8 cellular contexts compared by ENCODE assay signal in the genomic region with DNA sequence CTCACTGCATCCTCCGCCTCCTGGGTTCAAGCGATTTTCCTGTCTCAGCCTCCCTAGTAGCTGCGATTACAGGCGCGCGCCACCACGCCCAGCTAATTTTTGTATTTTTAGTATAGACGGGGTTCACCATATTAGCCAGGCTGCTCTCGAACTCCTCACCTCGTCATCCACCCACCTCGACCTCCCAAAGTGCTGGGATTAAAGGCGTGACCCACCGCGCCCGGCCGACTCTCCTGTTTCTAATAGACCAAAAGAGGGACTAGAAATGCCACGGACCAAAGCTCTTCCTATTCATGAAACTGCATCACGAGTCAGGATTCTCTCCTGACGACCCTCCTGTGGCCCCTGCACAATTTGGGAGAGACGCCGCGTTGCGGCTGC. TPM values are rescaled to one million over a fixed set of nuclear protein-coding genes. Genes with fewer than 3 reads are reported as not detected.
DNase-seq lines count a peak whose midpoint lies in the region; ATAC-seq and TF ChIP-seq lines count a peak whose summit lies in the region.

No MANE protein-coding gene starts in this region.

- peak overlapping the region; percentile 97 for H3K4me3 Mint-ChIP-seq in T-helper 17 cell

- H3K4me2 ChIP-seq in skeletal muscle satellite cell (ENCODE audit: low read length): peak overlapping the region; percentile 96

- no peaks in the 10 kb centered on the region for H3K27me3 ChIP-seq in gastroesophageal sphincter
- no peaks in the 10 kb centered on the region for H3K27me3 ChIP-seq in skeletal muscle satellite cell (ENCODE audit: control insufficient read depth, insufficient read depth, low read length)

- H3K36me3 ChIP-seq in gastroesophageal sphincter (peaks cover 0 to 10% of the 10 kb centered on the region in 2 donors), skeletal muscle satellite cell (ENCODE audit: insufficient read depth, low read length) (peaks cover 10% of the 10 kb centered on the region)

- 16 to 28% methylated on average over 8 to 13 of the region's 23 CpGs for WGBS in gastroesophageal sphincter (ENCODE audit: low coverage in 1 of 2), 2 donors

- TF ChIP-seq EP300 in gastroesophageal sphincter (IDR thresholded peaks at IDR 0.05): no peak

- DNase-seq in T-helper 17 cell: no peak
- DNase-seq in G401 (ENCODE audit: low spot score): no peak
- no peak for DNase-seq in HuH-7.5 (ENCODE audit: low spot score)
- DNase-seq in NCI-H1105 treated with DMSO at 0.1 percent for 48 hours (lab: John Stamatoyannopoulos, UW): no peak

- in situ Hi-C loops in G401 (cut with HindIII; ENCODE audit: low sequenced_read_pairs): no loop called here

- H3K4me1 Mint-ChIP-seq in T-helper 17 cell: peaks cover 16% of the 10 kb centered on the region

- ATAC-seq in GM21390 (IDR thresholded peaks at IDR 0.05; ENCODE audit: unreplicated experiment) (peak; percentile 19), T-helper 17 cell (no peak), gastroesophageal sphincter (no peak), HG02798 (IDR thresholded peaks at IDR 0.05; ENCODE audit: poor library complexity, unreplicated experiment) (no peak)

- no peaks in the 10 kb centered on the region for H3K27me3 Mint-ChIP-seq in T-helper 17 cell

- H3K9ac ChIP-seq in skeletal muscle satellite cell (ENCODE audit: low read depth, low read length): peak overlapping the region; percentile 93

- H3K4me1 ChIP-seq in gastroesophageal sphincter (peaks cover 0 to 27% (median 4%) of the 10 kb centered on the region in 3 donors), skeletal muscle satellite cell (ENCODE audit: control insufficient read depth, insufficient read depth, low read length) (no peaks in the 10 kb centered on the region)

- H3K9me3 ChIP-seq in T-helper 17 cell (ENCODE audit: control insufficient read depth, low read length, poor library complexity, severe bottlenecking) (no peaks in the 10 kb centered on the region), gastroesophageal sphincter (peaks cover 0 to 18% (median 0%) of the 10 kb centered on the region in 3 donors), skeletal muscle satellite cell (replicated peaks; ENCODE audit: low read length) (no peaks in the 10 kb centered on the region)

- H3K27ac Mint-ChIP-seq in T-helper 17 cell: peak overlapping the region; percentile 99

- no peaks in the 10 kb centered on the region for H3K36me3 Mint-ChIP-seq in T-helper 17 cell (ENCODE audit: low read depth)

- no peak for TF ChIP-seq POLR2A in gastroesophageal sphincter (IDR thresholded peaks at IDR 0.05)

- H3K27ac ChIP-seq in gastroesophageal sphincter: peak overlapping the region; percentile 55 to 94 (median 91)

- H3K4me3 ChIP-seq in gastroesophageal sphincter (peak overlapping the region; percentile 41 to 76), skeletal muscle satellite cell (ENCODE audit: low read length) (peak overlapping the region; percentile 92)

- no peak for TF ChIP-seq CTCF in gastroesophageal sphincter (IDR thresholded peaks at IDR 0.05)

RNA-seq across cellular contexts. Expression of gene ZNF43, which starts 0.6 kb away (rescaled TPM):
- total RNA-seq in T-helper 17 cell: 10 to 100 TPM; 24.4 to 28.0 TPM
- total RNA-seq in gastroesophageal sphincter: 10 to 100 TPM in 2 of 4 donors, 1 to 10 TPM in 2; 7.6 to 12.9 (median 9.9) TPM
- total RNA-seq in skeletal muscle satellite cell (2012; rRNA removed): 6.6 and 10.1 TPM in 2 replicates
- total RNA-seq in G401 (2014; rRNA removed; shearing (Covaris generic)): 3.0 and 7.3 TPM in 2 replicates
